8 cellular contexts compared by ENCODE assay signal in the genomic region with DNA sequence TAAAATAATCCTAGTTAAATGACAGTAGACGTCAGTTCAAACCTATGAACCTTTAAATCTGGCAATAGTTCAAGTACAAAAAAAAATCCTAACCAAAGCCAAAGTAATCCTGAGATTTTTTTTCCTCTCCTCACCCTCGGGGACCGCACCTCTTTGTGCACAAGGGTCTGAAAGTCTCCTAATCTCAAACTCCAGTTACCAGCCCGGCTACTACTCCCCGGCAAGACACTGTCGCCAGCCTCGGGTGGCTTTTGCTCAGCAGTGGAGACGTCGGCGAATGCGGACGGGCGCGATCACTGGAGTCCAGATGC. TPM values are rescaled to one million over a fixed set of nuclear protein-coding genes. Genes with fewer than 3 reads are reported as not detected.
DNase-seq lines count a peak whose midpoint lies in the region; ATAC-seq and TF ChIP-seq lines count a peak whose summit lies in the region.

No MANE protein-coding gene starts in this region.

- H3K9me3 Mint-ChIP-seq in activated CD4-positive, alpha-beta memory T cell treated with anti-CD3 and anti-CD28 coated beads for 36 hours, result no peaks in the 10 kb centered on the region
- H3K9me3 Mint-ChIP-seq in stimulated activated naive B cell treated with anti-CD40 and anti-IgM and Interleukin-4, amounts not matched to agents 10 μg/mL and 1 μg/mL and 100 μg/mL, for 72 hours, result no peaks in the 10 kb centered on the region

- ATAC-seq in stimulated activated naive B cell treated with anti-CD40 and anti-IgM and Interleukin-4, amounts not matched to agents 10 μg/mL and 1 μg/mL and 100 μg/mL, for 72 hours (replicated peaks), result peak; percentile 6 to 12
- ATAC-seq in HG02840 (IDR thresholded peaks at IDR 0.05; ENCODE audit: low FRiP score, unreplicated experiment), result no peak

- peaks cover 22% of the 10 kb centered on the region for H3K36me3 ChIP-seq in A673 (ENCODE audit: insufficient read depth, low read length, poor library complexity, severe bottlenecking)

- no peaks in the 10 kb centered on the region for H3K4me1 ChIP-seq in A673 (ENCODE audit: insufficient read depth, low read length, poor library complexity, severe bottlenecking)

- H3K36me3 Mint-ChIP-seq in activated CD4-positive, alpha-beta memory T cell treated with anti-CD3 and anti-CD28 coated beads for 36 hours, result peaks cover 19% of the 10 kb centered on the region
- peaks cover 13 to 14% of the 10 kb centered on the region in 2 donors for H3K36me3 Mint-ChIP-seq in stimulated activated naive B cell treated with anti-CD40 and anti-IgM and Interleukin-4, amounts not matched to agents 10 μg/mL and 1 μg/mL and 100 μg/mL, for 72 hours

- POLR2A ChIA-PET in A673 (lab: Charles Lee; ENCODE audit: low non-redundant PET), result no interaction called here
- POLR2A ChIA-PET in HEK293T (lab: Yijun Ruan, JAX), result interaction anchor here (4.4 kb wide), 1 partner anchor 9 kb away, joined by 39 read pairs; a partner anchor contains a TSS
- POLR2A ChIA-PET in activated CD4-positive, alpha-beta memory T cell treated with anti-CD3 and anti-CD28 coated beads for 36 hours (lab: Charles Lee), result interaction anchor here (0.7 to 2.3 kb wide), 3 partner anchors 10 to 123 kb away, joined by 3 to 8 read pairs (median 3); a partner anchor contains a TSS

- H3K4me3 Mint-ChIP-seq in activated CD4-positive, alpha-beta memory T cell treated with anti-CD3 and anti-CD28 coated beads for 36 hours, result peak overlapping the region; percentile 95
- H3K4me3 Mint-ChIP-seq in stimulated activated naive B cell treated with anti-CD40 and anti-IgM and Interleukin-4, amounts not matched to agents 10 μg/mL and 1 μg/mL and 100 μg/mL, for 72 hours, result peak overlapping the region; percentile 91 to 92

- H3K4me3 ChIP-seq in A673 (ENCODE audit: low read depth, low read length, poor library complexity, severe bottlenecking), result peak overlapping the region; percentile 82
- H3K4me3 ChIP-seq in iPS-11a (ENCODE audit: low read depth, low read length), result peak overlapping the region; percentile 93

- H3K9me3 ChIP-seq in A673 (ENCODE audit: low read depth, low read length, poor library complexity, severe bottlenecking), result no peaks in the 10 kb centered on the region

- peak overlapping the region; percentile 95 for H3K27ac Mint-ChIP-seq in activated CD4-positive, alpha-beta memory T cell treated with anti-CD3 and anti-CD28 coated beads for 36 hours
- peak overlapping the region; percentile 97 for H3K27ac Mint-ChIP-seq in stimulated activated naive B cell treated with anti-CD40 and anti-IgM and Interleukin-4, amounts not matched to agents 10 μg/mL and 1 μg/mL and 100 μg/mL, for 72 hours

- no peaks in the 10 kb centered on the region for H3K27me3 Mint-ChIP-seq in activated CD4-positive, alpha-beta memory T cell treated with anti-CD3 and anti-CD28 coated beads for 36 hours
- no peaks in the 10 kb centered on the region for H3K27me3 Mint-ChIP-seq in stimulated activated naive B cell treated with anti-CD40 and anti-IgM and Interleukin-4, amounts not matched to agents 10 μg/mL and 1 μg/mL and 100 μg/mL, for 72 hours

- CTCF ChIA-PET in A673 (lab: Charles Lee) (no interaction called here), HEK293T (lab: Yijun Ruan, JAX) (no interaction called here)
- CTCF ChIA-PET in activated CD4-positive, alpha-beta memory T cell treated with anti-CD3 and anti-CD28 coated beads for 36 hours (lab: Charles Lee), result interaction anchor here (1.0 kb wide), 1 partner anchor 38 kb away, joined by 4 read pairs; no protein-coding TSS in a partner anchor

- H3K4me1 Mint-ChIP-seq in activated CD4-positive, alpha-beta memory T cell treated with anti-CD3 and anti-CD28 coated beads for 36 hours (ENCODE audit: low read depth), result peaks cover 41% of the 10 kb centered on the region
- peaks cover 13 to 35% of the 10 kb centered on the region in 2 donors for H3K4me1 Mint-ChIP-seq in stimulated activated naive B cell treated with anti-CD40 and anti-IgM and Interleukin-4, amounts not matched to agents 10 μg/mL and 1 μg/mL and 100 μg/mL, for 72 hours

- peak overlapping the region; percentile 88 for H3K27ac ChIP-seq in A673 (ENCODE audit: low read depth, low read length, poor library complexity, severe bottlenecking)

- BruUV-seq in A673 (replicated peaks; lab: Mats Ljungman, UMichigan), result no TSS peak

- intact Hi-C loops in A673 (cut with micrococcal nuclease; ENCODE audit: unreplicated experiment), result no loop called here
- intact Hi-C loops in activated CD4-positive, alpha-beta memory T cell treated with anti-CD3 and anti-CD28 coated beads for 36 hours (cut with micrococcal nuclease), result loop anchor here (2.0 kb wide), 1 partner anchor 14 kb away; no protein-coding TSS in a partner anchor

- no peaks in the 10 kb centered on the region for H3K27me3 ChIP-seq in A673 (replicated peaks; ENCODE audit: insufficient read depth, low read depth, low read length, poor library complexity)

- DNase-seq in A673 (ENCODE audit: low spot score) (peak; percentile 58), HEK293T (ENCODE audit: extremely low spot score) (no peak), medulla oblongata (ENCODE audit: extremely low spot score) (no peak), NCI-H748 treated with DMSO at 0.1 percent for 48 hours (lab: John Stamatoyannopoulos, UW) (no peak)
- no peak for DNase-seq in activated CD4-positive, alpha-beta memory T cell treated with anti-CD3 and anti-CD28 coated beads for 36 hours
- no peak for DNase-seq in stimulated activated naive B cell treated with anti-CD40 and anti-IgM and Interleukin-4, amounts not matched to agents 10 μg/mL and 1 μg/mL and 100 μg/mL, for 72 hours

- no peak for TF ChIP-seq CTCF in A673 (conservative IDR thresholded peaks at IDR 0.05; ENCODE audit: low read depth, low read length)

TF ChIP-seq in HEK293T, 16 proteins besides CTCF, POLR2A, EP300 and RAD21:
- TF ChIP-seq CTBP1 (IDR thresholded peaks at IDR 0.05; ENCODE audit: borderline replicate concordance) (no peak), FOXM1 (IDR thresholded peaks at IDR 0.05; ENCODE audit: borderline replicate concordance) (0 out of 2 replicates have a peak, but pooled peaks have one; percentile 40), TARDBP (IDR thresholded peaks at IDR 0.05) (no peak)

RNA-seq across cellular contexts. Expression of a gene that starts 0.4 kb away (rescaled TPM):
- total RNA-seq in A673 (2021), result 96.9 and 98.2 TPM in 2 replicates
- 10 to 100 TPM; 87.8 to 88.1 TPM for total RNA-seq in activated CD4-positive, alpha-beta memory T cell treated with anti-CD3 and anti-CD28 coated beads for 36 hours

RNA-seq across cellular contexts. Expression of a gene that starts 10.0 kb away (rescaled TPM):
- total RNA-seq in A673 (2021), result 3.8 and 4.2 TPM in 2 replicates
- 1 to 10 TPM; 2.3 to 2.4 TPM for total RNA-seq in activated CD4-positive, alpha-beta memory T cell treated with anti-CD3 and anti-CD28 coated beads for 36 hours
